In the genomic region with DNA sequence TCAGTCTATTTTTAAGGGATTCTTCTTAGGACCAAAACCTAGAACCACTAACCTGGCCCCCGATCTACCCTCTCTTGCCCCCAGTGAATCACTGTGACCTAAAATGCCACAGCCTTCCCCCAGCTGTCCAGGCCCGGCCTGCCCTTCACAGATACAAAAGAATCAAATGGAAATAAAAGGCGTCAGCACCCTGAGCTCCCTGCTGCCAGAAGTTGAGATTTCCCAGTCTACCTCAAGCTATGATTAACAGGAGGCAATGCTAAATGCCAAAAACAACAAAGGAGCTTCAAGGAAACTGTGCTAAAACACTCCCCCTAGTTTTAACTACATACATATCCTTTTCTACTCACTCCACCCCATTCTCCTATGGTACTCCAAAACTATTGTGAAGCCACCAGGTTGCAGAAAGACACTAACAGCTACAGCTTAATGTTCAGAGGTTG, we compare ENCODE assay signal across 13 cellular contexts.
A peak's percentile ranks its signal among the peaks of the same experiment; 100 is the strongest.
DNase-seq lines count a peak whose midpoint lies in the region; ATAC-seq and TF ChIP-seq lines count a peak whose summit lies in the region.
"Had no signal": no experiment of that assay in that cellular context is flagged by ENCODE, and none has a peak within 500 bp of the region (broad histone marks: within the 10 kb centered on the region; RNA-seq: fewer than 3 reads in every experiment).

No MANE protein-coding gene starts in this region.

- no peak overlapping the region for H2AK5ac ChIP-seq in neuronal stem cell (ENCODE audit: low read depth, low read length)

- H3K4ac ChIP-seq in neuronal stem cell (ENCODE audit: low read length): no peak overlapping the region

- H2AFZ ChIP-seq in neuronal stem cell (ENCODE audit: low read length): peak overlapping the region; percentile 57

- peaks cover 10 to 15% of the 10 kb centered on the region in 2 donors for H3K4me1 ChIP-seq in neuronal stem cell (ENCODE audit: control insufficient read depth in 2 of 2, insufficient read depth in 1 of 2, low read depth in 1 of 2, low read length in 2 of 2)

- DNase-seq in AG04450 (ENCODE audit: low read depth, low spot score): peak; percentile 29
- peak; percentile 80 for DNase-seq in NCI-H460 (ENCODE audit: extremely low read depth, low read depth)
- DNase-seq in fibroblast of the aortic adventitia (ENCODE audit: low read depth): peak; percentile 96
- DNase-seq in neuronal stem cell (ENCODE audit: low spot score): no peak
- no peak for DNase-seq in cerebellar nuclear complex (lab: John Stamatoyannopoulos, UW)
- no peak for DNase-seq in NCI-H2029 treated with DMSO at 0.1 percent for 48 hours (lab: John Stamatoyannopoulos, UW)
- DNase-seq in GDM1 (lab: John Stamatoyannopoulos, UW): no peak
- DNase-seq: activated CD8-positive, alpha-beta memory T cell treated with anti-CD3 and anti-CD28 coated beads, Interleukin-2, amount 50 U/mL, for 48 hours; CD4-positive, CD25-positive, alpha-beta regulatory T cell; retina; substantia nigra had no signal

- no peak overlapping the region for H4K91ac ChIP-seq in neuronal stem cell (ENCODE audit: low read depth, low read length, poor library complexity)

- no peak overlapping the region for H3K4me2 ChIP-seq in neuronal stem cell (ENCODE audit: insufficient read depth, low read length, poor library complexity, severe bottlenecking)

- TF ChIP-seq CTCF in AG04450 (IDR thresholded peaks at IDR 0.05; ENCODE audit: low read depth, low read length) (peak; percentile 16; the same call in 1 of the 2 replicates), fibroblast of the aortic adventitia (IDR thresholded peaks at IDR 0.05; ENCODE audit: insufficient read depth, low read length) (peak; percentile 29)

- no peak overlapping the region for H3K14ac ChIP-seq in neuronal stem cell (ENCODE audit: low read length)

- H3K9ac ChIP-seq in neuronal stem cell (ENCODE audit: low read depth, low read length, poor library complexity): no peak overlapping the region

- CTCF ChIA-PET in AG04450 (lab: Charles Lee): interaction anchor here (0.6 to 1.9 kb wide), 5 partner anchors 9 to 913 kb away, joined by 3 to 6 read pairs (median 3); no protein-coding TSS in a partner anchor

- H3K18ac ChIP-seq in neuronal stem cell (ENCODE audit: low read length): no peak overlapping the region

- H2BK5ac ChIP-seq in neuronal stem cell (ENCODE audit: low read length): no peak overlapping the region

- WGBS in neuronal stem cell (ENCODE audit: extremely low coverage in 2 of 2, insufficient read length in 2 of 2, insufficient replicate concordance in 1 of 2), 2 donors: no CpG with 5 or more reads among the region's 3 CpGs

- H3K27ac ChIP-seq in AG04450 (ENCODE audit: low read depth, low read length) (no peak overlapping the region), neuronal stem cell (replicated peaks; ENCODE audit: low read length) (no peak overlapping the region)
- H3K27ac ChIP-seq: SJSA1 had no signal

- no peak overlapping the region for H4K8ac ChIP-seq in neuronal stem cell (ENCODE audit: low read depth, low read length)

- POLR2A ChIA-PET in AG04450 (lab: Yijun Ruan, JAX): no interaction called here

- H3K23ac ChIP-seq in neuronal stem cell (ENCODE audit: low read depth, low read length, poor library complexity): no peak overlapping the region

- no peak for ATAC-seq in HG02571 (IDR thresholded peaks at IDR 0.05; ENCODE audit: unreplicated experiment)

- H3K4me3 ChIP-seq in AG04450 (ENCODE audit: low read depth, low read length): no peak overlapping the region
- H3K4me3 ChIP-seq in fibroblast of the aortic adventitia (ENCODE audit: low read depth, low read length): no peak overlapping the region
- no peak overlapping the region for H3K4me3 ChIP-seq in neuronal stem cell (ENCODE audit: low read length in 2 of 2)
- H3K4me3 ChIP-seq: SJSA1 had no signal

- H3K27me3 ChIP-seq in AG04450 (ENCODE audit: control insufficient read depth, insufficient read depth, low read length): no peaks in the 10 kb centered on the region
- H3K27me3 ChIP-seq in neuronal stem cell (ENCODE audit: control insufficient read depth in 3 of 3, insufficient read depth in 3 of 3, low read depth in 1 of 3, low read length in 3 of 3): no peaks in the 10 kb centered on the region
- H3K27me3 ChIP-seq: SJSA1 had no signal

- H3K36me3 ChIP-seq in neuronal stem cell (replicated peaks in 1 of 2; ENCODE audit: control insufficient read depth in 2 of 2, insufficient read depth in 2 of 2, low read length in 2 of 2): no peaks in the 10 kb centered on the region
- H3K36me3 ChIP-seq: SJSA1 had no signal

- H3K79me1 ChIP-seq in neuronal stem cell (ENCODE audit: low read depth, low read length): no peaks in the 10 kb centered on the region

- H3K9me3 ChIP-seq in AG04450 (ENCODE audit: control insufficient read depth, insufficient read depth, low read length) (no peaks in the 10 kb centered on the region), neuronal stem cell (replicated peaks in 1 of 2; ENCODE audit: control insufficient read depth in 2 of 2, insufficient read depth in 1 of 2, low read depth in 1 of 2, low read length in 2 of 2) (no peaks in the 10 kb centered on the region)
- H3K9me3 ChIP-seq: SJSA1 had no signal

- no peak overlapping the region for H2BK12ac ChIP-seq in neuronal stem cell (ENCODE audit: low read length)

- no peak overlapping the region for H2BK120ac ChIP-seq in neuronal stem cell (ENCODE audit: low read depth, low read length)

- no peak overlapping the region for H2BK15ac ChIP-seq in neuronal stem cell (ENCODE audit: low read length)

Comparison
In these comparisons a context has a peak if more than half of its experiments do, and no peak if none do; other contexts are left out.
1. DNase-seq: peak in AG04450 (single experiment), NCI-H460 (single experiment) and fibroblast of the aortic adventitia (single experiment); none in neuronal stem cell (single experiment), cerebellar nuclear complex (0 of 2), NCI-H2029 treated with DMSO at 0.1 percent for 48 hours (single experiment) and GDM1 (single experiment).